ENCODE assay signal across 36 cellular contexts in genomic region chr20:42974347-42974746, GRCh38.
"Had no signal": no experiment of that assay in that cellular context is flagged by ENCODE, and none has a peak within 500 bp of the region (broad histone marks: within the 10 kb centered on the region; RNA-seq: fewer than 3 reads in every experiment).

No MANE protein-coding gene starts in this region.

- H3K27ac ChIP-seq: PC-9, RWPE1, VCaP had no signal

- H3K9me3 Mint-ChIP-seq: activated B cell treated with CpG ODN at 0.5 μM for 24 hours; activated CD4-positive, alpha-beta memory T cell treated with anti-CD3 and anti-CD28 coated beads for 36 hours; activated naive CD4-positive, alpha-beta T cell treated with anti-CD3 and anti-CD28 coated beads for 36 hours; activated T-helper 1 cell treated with anti-CD3 and anti-CD28 coated beads, Interleukin-12 subunit alpha, Interleukin-12 subunit beta, Interleukin-2, Interleukin-4 antibody, amounts not matched to agents 30 ng/mL and 10 ng/mL and 1 ng/mL, durations not matched to agents 14 hours and 24 hours and 36 hours had no signal

- ATAC-seq: activated naive CD8-positive, alpha-beta T cell treated with anti-CD3 and anti-CD28 coated beads, Interleukin-2, amount 50 U/mL, for 24 hours; activated T-cell treated with anti-CD3 and anti-CD28 coated beads, Interleukin-2, amount 50 U/mL, for 4 hours had no signal

- H3K4me2 ChIP-seq: PC-9 had no signal

- DNase-seq: activated B cell treated with CpG ODN at 0.5 μM for 24 hours; activated CD4-positive, alpha-beta memory T cell treated with anti-CD3 and anti-CD28 coated beads for 36 hours; activated CD4-positive, alpha-beta T cell treated with anti-CD3 and anti-CD28 coated beads for 4 hours; activated CD4-positive, alpha-beta T cell treated with anti-CD3 and anti-CD28 coated beads, Interleukin-2, amount 50 U/mL, for 1 hour; activated CD4-positive, CD25-positive, alpha-beta regulatory T cell treated with anti-CD3 and anti-CD28 coated beads, Interleukin-2, amount 50 U/mL, for 72 hours; activated CD8-positive, alpha-beta memory T cell treated with anti-CD3 and anti-CD28 coated beads, Interleukin-2, amount 50 U/mL, for 4 hours; activated gamma-delta T cell treated with Interleukin-2 at 50 U/mL for 16 hours; activated naive CD4-positive, alpha-beta T cell treated with anti-CD3 and anti-CD28 coated beads for 36 hours; activated naive CD8-positive, alpha-beta T cell treated with anti-CD3 and anti-CD28 coated beads, Interleukin-2, amount 50 U/mL, for 24 hours; activated T-cell treated with anti-CD3 and anti-CD28 coated beads for 4 hours; activated T-cell treated with anti-CD3 and anti-CD28 coated beads, Interleukin-2, amount 50 U/mL, for 4 hours; cerebellar nuclear complex; KG1; MM.1S; MV-4-11; NCI-H1092; NCI-H1436; NCI-H1694; NCI-H1930; NCI-H2081 treated with DMSO at 0.1 percent for 48 hours; NCI-H226; NCI-H446 treated with DMSO at 0.1 percent for 48 hours; NCI-H526 treated with DMSO at 0.1 percent for 48 hours; PC-9; Right ventricle myocardium superior; SW 1271; T-helper 1 cell; T-helper 2 cell; T-helper 9 cell had no signal

- H3K4me1 Mint-ChIP-seq: activated B cell treated with CpG ODN at 0.5 μM for 24 hours; activated naive CD8-positive, alpha-beta T cell treated with anti-CD3 and anti-CD28 coated beads, Interleukin-2, amount 50 U/mL, for 24 hours had no signal

- H3K4me3 ChIP-seq: PC-9 had no signal

- H2AFZ ChIP-seq: PC-9 had no signal

- FAIRE-seq: bronchial epithelial cell, RCC 7860 had no signal

- H3K27ac Mint-ChIP-seq: activated B cell treated with CpG ODN at 0.5 μM for 24 hours; activated CD4-positive, alpha-beta memory T cell treated with anti-CD3 and anti-CD28 coated beads for 36 hours; activated naive CD4-positive, alpha-beta T cell treated with anti-CD3 and anti-CD28 coated beads for 36 hours; activated naive CD8-positive, alpha-beta T cell; activated naive CD8-positive, alpha-beta T cell treated with anti-CD3 and anti-CD28 coated beads, Interleukin-2, amount 50 U/mL, for 24 hours; activated T-helper 1 cell treated with anti-CD3 and anti-CD28 coated beads, Interleukin-12 subunit alpha, Interleukin-12 subunit beta, Interleukin-2, Interleukin-4 antibody, amounts not matched to agents 30 ng/mL and 10 ng/mL and 1 ng/mL, durations not matched to agents 14 hours and 24 hours and 36 hours had no signal

- H3K36me3 Mint-ChIP-seq: activated CD4-positive, alpha-beta memory T cell treated with anti-CD3 and anti-CD28 coated beads for 36 hours; activated naive CD8-positive, alpha-beta T cell; brain had no signal

- H3K4me3 Mint-ChIP-seq: activated B cell treated with CpG ODN at 0.5 μM for 24 hours; activated CD4-positive, alpha-beta memory T cell treated with anti-CD3 and anti-CD28 coated beads for 36 hours; activated naive CD4-positive, alpha-beta T cell treated with anti-CD3 and anti-CD28 coated beads for 36 hours; activated naive CD8-positive, alpha-beta T cell; activated naive CD8-positive, alpha-beta T cell treated with anti-CD3 and anti-CD28 coated beads, Interleukin-2, amount 50 U/mL, for 24 hours; activated T-cell treated with anti-CD3 and anti-CD28 coated beads, Interleukin-2, amount 50 U/mL, for 4 hours; activated T-helper 1 cell treated with anti-CD3 and anti-CD28 coated beads, Interleukin-12 subunit alpha, Interleukin-12 subunit beta, Interleukin-2, Interleukin-4 antibody, amounts not matched to agents 30 ng/mL and 10 ng/mL and 1 ng/mL, durations not matched to agents 14 hours and 24 hours and 36 hours; brain had no signal
